8 cellular contexts compared by ENCODE assay signal in genomic region chr17:72560303-72561247, GRCh38.
DNase-seq lines count a peak whose midpoint lies in the region; ATAC-seq, FAIRE-seq and TF ChIP-seq lines count a peak whose summit lies in the region.

No MANE protein-coding gene starts in this region.

- no peak overlapping the region for H3K4me3 Mint-ChIP-seq in CD4-positive, alpha-beta T cell
- no peak overlapping the region for H3K4me3 Mint-ChIP-seq in activated T-helper 17 cell treated with anti-CD3 and anti-CD28 coated beads, Interleukin-2, amount 50 U/mL, for 72 hours

- no peaks in the 10 kb centered on the region for H3K9me3 ChIP-seq in CD4-positive, alpha-beta T cell (ENCODE audit: control insufficient read depth, low read length)
- H3K9me3 ChIP-seq in PC-9 (ENCODE audit: insufficient read depth, low read depth) (no peaks in the 10 kb centered on the region), pancreas (no peaks in the 10 kb centered on the region)

- peak in 9 of 10 experiments; percentile 18 to 39 (median 21) for DNase-seq in CD4-positive, alpha-beta T cell
- DNase-seq in PC-9 (peak; percentile 43 to 46), foreskin fibroblast (peak; percentile 18 to 74), pancreas (peak in 4 of 6 donors; percentile 54 to 81 (median 60)), omental fat pad (ENCODE audit: low spot score) (no peak)

- no peaks in the 10 kb centered on the region for H3K27me3 Mint-ChIP-seq in CD4-positive, alpha-beta T cell
- H3K27me3 Mint-ChIP-seq in activated T-helper 17 cell treated with anti-CD3 and anti-CD28 coated beads, Interleukin-2, amount 50 U/mL, for 72 hours: no peaks in the 10 kb centered on the region

- H3K27ac ChIP-seq in CD4-positive, alpha-beta T cell (ENCODE audit: low read depth, low read length): no peak overlapping the region
- H3K27ac ChIP-seq in KMS-11 (no peak overlapping the region), PC-9 (no peak overlapping the region), pancreas (no peak overlapping the region)

- H4K20me1 ChIP-seq in KMS-11 (ENCODE audit: insufficient read depth) (no peaks in the 10 kb centered on the region), PC-9 (ENCODE audit: insufficient read depth) (0 out of 2 replicates have a peak, but pooled peaks cover 4% of the 10 kb centered on the region)

- H2AFZ ChIP-seq in KMS-11 (ENCODE audit: low read depth) (no peak overlapping the region), PC-9 (no peak overlapping the region)

- peak; percentile 93 for TF ChIP-seq CTCF in CD4-positive, alpha-beta T cell (IDR thresholded peaks at IDR 0.05)
- TF ChIP-seq CTCF in KMS-11 (conservative IDR thresholded peaks at IDR 0.05; ENCODE audit: low read depth, low read length) (peak; percentile 97), PC-9 (conservative IDR thresholded peaks at IDR 0.05) (peak; percentile 96), foreskin fibroblast (IDR thresholded peaks at IDR 0.05; ENCODE audit: low read depth, low read length) (peak; percentile 79), pancreas (IDR thresholded peaks at IDR 0.05) (peak; percentile 74 to 85 (median 78)), omental fat pad (IDR thresholded peaks at IDR 0.05) (no peak)

- H3K9ac ChIP-seq in KMS-11: no peak overlapping the region

- 31 to 33% methylated on average over 24 of the region's 24 CpGs for WGBS in pancreas, 2 donors

- BruUV-seq in PC-9 (replicated peaks; lab: Mats Ljungman, UMichigan): no TSS peak

- no peaks in the 10 kb centered on the region for H3K4me1 Mint-ChIP-seq in CD4-positive, alpha-beta T cell (ENCODE audit: low read depth)
- H3K4me1 Mint-ChIP-seq in activated T-helper 17 cell treated with anti-CD3 and anti-CD28 coated beads, Interleukin-2, amount 50 U/mL, for 72 hours: no peaks in the 10 kb centered on the region

- intact Hi-C loops in CD4-positive, alpha-beta T cell (cut with DNase I, micrococcal nuclease): loop anchor here (1.0 to 5.0 kb wide), 5 partner anchors 166 to 810 kb away; no protein-coding TSS in a partner anchor
- intact Hi-C loops in PC-9 (cut with micrococcal nuclease; ENCODE audit: unreplicated experiment) (loop anchor here (1.0 to 10.0 kb wide), 7 partner anchors 28 to 807 kb away; no protein-coding TSS in a partner anchor), pancreas (cut with DNase I) (loop anchor here in 1 of 3 donors (10.0 kb wide), 1 partner anchor 144 kb away; no protein-coding TSS in a partner anchor)

- no peaks in the 10 kb centered on the region for H3K36me3 Mint-ChIP-seq in CD4-positive, alpha-beta T cell (ENCODE audit: low read depth)
- no peaks in the 10 kb centered on the region for H3K36me3 Mint-ChIP-seq in activated T-helper 17 cell treated with anti-CD3 and anti-CD28 coated beads, Interleukin-2, amount 50 U/mL, for 72 hours (ENCODE audit: low read depth)

- no peaks in the 10 kb centered on the region for H3K27me3 ChIP-seq in CD4-positive, alpha-beta T cell (ENCODE audit: control insufficient read depth, insufficient read depth, low read length)
- H3K27me3 ChIP-seq in KMS-11 (ENCODE audit: insufficient read depth, low read depth) (no peaks in the 10 kb centered on the region), PC-9 (ENCODE audit: insufficient read depth, low read depth) (no peaks in the 10 kb centered on the region), pancreas (no peaks in the 10 kb centered on the region)

- H3K4me1 ChIP-seq in KMS-11 (ENCODE audit: low read depth, poor library complexity, severe bottlenecking): peaks cover 3% of the 10 kb centered on the region
- H3K4me1 ChIP-seq in PC-9 (replicated peaks; ENCODE audit: insufficient read depth): peaks cover 29% of the 10 kb centered on the region
- peaks cover 0 to 9% (median 0%) of the 10 kb centered on the region in 3 donors for H3K4me1 ChIP-seq in pancreas

- H3K79me2 ChIP-seq in KMS-11 (ENCODE audit: insufficient read depth, low read depth) (peaks cover 53% of the 10 kb centered on the region; the same call in 1 of the 2 replicates), PC-9 (ENCODE audit: low read depth) (peaks cover 99% of the 10 kb centered on the region)

- H3K27ac Mint-ChIP-seq in CD4-positive, alpha-beta T cell: no peak overlapping the region
- H3K27ac Mint-ChIP-seq in activated T-helper 17 cell treated with anti-CD3 and anti-CD28 coated beads, Interleukin-2, amount 50 U/mL, for 72 hours: no peak overlapping the region

- peak; percentile 76 for ATAC-seq in CD4-positive, alpha-beta T cell (ENCODE audit: poor library complexity)
- ATAC-seq in GM19467 (IDR thresholded peaks at IDR 0.05; ENCODE audit: unreplicated experiment) (peak; percentile 57), pancreas (peak; percentile 79 to 90 (median 84)), omental fat pad (ENCODE audit: low FRiP score) (no peak)
- ATAC-seq in activated T-helper 17 cell treated with anti-CD3 and anti-CD28 coated beads, Interleukin-2, amount 50 U/mL, for 72 hours (replicated peaks): peak; percentile 78

- H3K36me3 ChIP-seq in KMS-11 (ENCODE audit: insufficient read depth) (no peaks in the 10 kb centered on the region), PC-9 (ENCODE audit: low read depth) (no peaks in the 10 kb centered on the region), pancreas (no peaks in the 10 kb centered on the region)

- POLR2A ChIA-PET in CD4-positive, alpha-beta T cell (lab: Charles Lee): no interaction called here
- POLR2A ChIA-PET in PC-9 (lab: Charles Lee; ENCODE audit: unreplicated experiment): interaction anchor here (0.6 kb wide), 1 partner anchor 424 kb away, joined by 4 read pairs; no protein-coding TSS in a partner anchor

- CTCF ChIA-PET in CD4-positive, alpha-beta T cell (lab: Charles Lee): interaction anchor here (1.3 to 1.5 kb wide), 2 partner anchors 167 to 809 kb away, joined by 4 to 5 read pairs; no protein-coding TSS in a partner anchor
- CTCF ChIA-PET in PC-9 (lab: Charles Lee): interaction anchor here (0.7 to 2.4 kb wide), 3 partner anchors 158 to 167 kb away, joined by 3 to 14 read pairs (median 7); no protein-coding TSS in a partner anchor

- no peak overlapping the region for H3K4me3 ChIP-seq in KMS-11 (IDR thresholded peaks at IDR 0.05; ENCODE audit: insufficient read depth, low read depth, low read length)
- no peak overlapping the region for H3K4me3 ChIP-seq in PC-9
- H3K4me3 ChIP-seq in foreskin fibroblast (ENCODE audit: low read depth in 1 of 2, low read length in 2 of 2): no peak overlapping the region
- H3K4me3 ChIP-seq in pancreas: no peak overlapping the region

- H3K9me3 Mint-ChIP-seq in CD4-positive, alpha-beta T cell: no peaks in the 10 kb centered on the region
- H3K9me3 Mint-ChIP-seq in activated T-helper 17 cell treated with anti-CD3 and anti-CD28 coated beads, Interleukin-2, amount 50 U/mL, for 72 hours: no peaks in the 10 kb centered on the region

- no peaks in the 10 kb centered on the region for H3K9me2 ChIP-seq in PC-9 (ENCODE audit: insufficient read depth)

- H3F3A ChIP-seq in PC-9 (ENCODE audit: insufficient read depth, low read depth): peaks cover 39% of the 10 kb centered on the region; the same call in 1 of the 2 replicates

- H3K4me2 ChIP-seq in KMS-11: no peak overlapping the region
- no peak overlapping the region for H3K4me2 ChIP-seq in PC-9

- no peak for FAIRE-seq in pancreas (lab: Jason Lieb, UNC)

Comparison
In these comparisons a context has a peak if more than half of its experiments do, and no peak if none do; other contexts are left out.
1. CTCF ChIP-seq: peak in CD4-positive, alpha-beta T cell (single experiment), KMS-11 (single experiment), PC-9 (single experiment), foreskin fibroblast (single experiment) and pancreas (4 of 4); none in omental fat pad (0 of 3).